Comparison of ENCODE assay signal across 8 cellular contexts in the genomic region with DNA sequence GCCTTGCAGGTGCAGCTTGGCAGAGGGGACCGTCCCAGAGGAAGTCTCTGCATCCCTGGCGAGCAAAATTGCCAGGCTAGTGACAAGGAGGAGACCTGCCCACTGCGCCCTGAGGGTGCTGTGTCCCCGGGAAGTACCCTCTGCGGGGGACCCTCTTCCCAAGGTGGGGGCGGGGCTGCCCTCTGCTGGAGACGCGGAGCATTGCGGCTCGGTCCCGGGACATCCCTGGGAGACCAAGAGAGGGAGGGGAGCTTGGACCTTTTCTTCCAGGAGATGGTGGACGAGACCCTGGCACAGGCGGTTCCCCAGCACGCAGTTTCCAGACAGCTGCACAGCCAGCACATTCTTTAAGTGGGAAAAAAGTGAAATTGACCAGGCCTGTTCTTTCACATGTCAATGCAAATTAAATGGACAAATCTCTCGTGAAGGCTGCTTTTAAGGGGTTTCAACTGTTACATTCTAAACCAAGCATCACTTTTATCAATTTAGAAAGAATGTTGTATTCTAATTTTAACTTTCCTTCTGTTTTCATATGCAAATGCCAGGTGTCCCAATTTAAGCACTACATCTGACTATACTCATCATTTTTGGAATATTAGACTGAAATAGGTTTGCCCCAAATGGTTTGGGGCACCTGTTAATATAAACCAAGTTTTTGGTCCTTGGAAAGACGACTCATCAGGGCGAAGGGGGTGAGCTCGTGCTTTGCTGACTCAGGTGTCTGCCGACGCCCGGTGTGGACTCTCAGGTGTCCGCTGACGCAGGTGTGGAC.
DNase-seq lines count a peak whose midpoint lies in the region; ATAC-seq and TF ChIP-seq lines count a peak whose summit lies in the region.

No MANE protein-coding gene starts in this region.

- no peaks in the 10 kb centered on the region for H3K4me1 ChIP-seq in RWPE2 (ENCODE audit: insufficient read depth, poor library complexity, severe bottlenecking)

- no peaks in the 10 kb centered on the region for H3K36me3 ChIP-seq in RWPE2 (ENCODE audit: low read depth)

- peaks cover 14% of the 10 kb centered on the region for H3K27me3 ChIP-seq in RWPE2 (ENCODE audit: insufficient read depth, poor library complexity, severe bottlenecking)

- no peaks in the 10 kb centered on the region for H3K9me3 ChIP-seq in RWPE2 (ENCODE audit: severe bottlenecking)

- H3K36me3 Mint-ChIP-seq in activated naive CD4-positive, alpha-beta T cell treated with anti-CD3 and anti-CD28 coated beads, Interleukin-2, amount 50 U/mL, for 24 hours: no peaks in the 10 kb centered on the region

- peak in 3 of 4 experiments; percentile 11 to 29 (median 17) for DNase-seq in activated CD4-positive, CD25-positive, alpha-beta regulatory T cell (lab: John Stamatoyannopoulos, UW)
- DNase-seq in RWPE2 (ENCODE audit: low spot score) (no peak), islet precursor cell (peak; percentile 83), NCI-H128 (lab: John Stamatoyannopoulos, UW; ENCODE audit: unreplicated experiment) (no peak)
- peak; percentile 18 to 32 (median 20) for DNase-seq in stimulated activated CD4-positive, alpha-beta T cell treated with anti-CD3 and anti-CD28 coated beads, TNF-alpha, amount 100 ng/mL, for 4 hours (ENCODE audit: low read depth in 3 of 3)

- H3K27ac Mint-ChIP-seq in activated naive CD4-positive, alpha-beta T cell treated with anti-CD3 and anti-CD28 coated beads, Interleukin-2, amount 50 U/mL, for 24 hours: peak overlapping the region; percentile 35

- H3K4me3 Mint-ChIP-seq in activated naive CD4-positive, alpha-beta T cell treated with anti-CD3 and anti-CD28 coated beads, Interleukin-2, amount 50 U/mL, for 24 hours: no peak overlapping the region

- H3K27me3 Mint-ChIP-seq in activated naive CD4-positive, alpha-beta T cell treated with anti-CD3 and anti-CD28 coated beads, Interleukin-2, amount 50 U/mL, for 24 hours: no peaks in the 10 kb centered on the region

- no peaks in the 10 kb centered on the region for H3K4me1 Mint-ChIP-seq in activated naive CD4-positive, alpha-beta T cell treated with anti-CD3 and anti-CD28 coated beads, Interleukin-2, amount 50 U/mL, for 24 hours

- no peaks in the 10 kb centered on the region for H3K9me3 Mint-ChIP-seq in activated naive CD4-positive, alpha-beta T cell treated with anti-CD3 and anti-CD28 coated beads, Interleukin-2, amount 50 U/mL, for 24 hours

- ATAC-seq in activated CD4-positive, CD25-positive, alpha-beta regulatory T cell treated with anti-CD3 and anti-CD28 coated beads, Interleukin-2, amount 50 U/mL, for 24 hours: no peak
- ATAC-seq in RWPE2 (ENCODE audit: low read depth) (peak; percentile 38; the same call in 1 of the 3 replicates), HG03565 (IDR thresholded peaks at IDR 0.05; ENCODE audit: unreplicated experiment) (no peak)

- H3K27ac ChIP-seq in RWPE2 (ENCODE audit: poor library complexity, severe bottlenecking): no peak overlapping the region

- peak; percentile 74 for TF ChIP-seq CTCF in RWPE2 (IDR thresholded peaks at IDR 0.05; ENCODE audit: poor library complexity, severe bottlenecking)

- no peak overlapping the region for H3K4me3 ChIP-seq in RWPE2 (ENCODE audit: severe bottlenecking)

Comparison
In these comparisons a context has a peak if more than half of its experiments do, and no peak if none do; other contexts are left out.
1. DNase-seq: peak in activated CD4-positive, CD25-positive, alpha-beta regulatory T cell (3 of 4), islet precursor cell (single experiment) and stimulated activated CD4-positive, alpha-beta T cell treated with anti-CD3 and anti-CD28 coated beads, TNF-alpha, amount 100 ng/mL, for 4 hours (3 of 3); none in RWPE2 (single experiment) and NCI-H128 (single experiment).